ENCODE assay signal across 9 cellular contexts in genomic region chr9:135978650-135979461, GRCh38. TPM values are rescaled to one million over a fixed set of nuclear protein-coding genes. Genes with fewer than 3 reads are reported as not detected.
DNase-seq lines count a peak whose midpoint lies in the region; ATAC-seq lines count a peak whose summit lies in the region.
"Had no signal": no experiment of that assay in that cellular context is flagged by ENCODE, and none has a peak within 500 bp of the region (broad histone marks: within the 10 kb centered on the region; RNA-seq: fewer than 3 reads in every experiment).

No MANE protein-coding gene starts in this region.

- no peaks in the 10 kb centered on the region for H3K36me3 Mint-ChIP-seq in activated CD4-positive, alpha-beta memory T cell treated with anti-CD3 and anti-CD28 coated beads for 36 hours
- H3K36me3 Mint-ChIP-seq in effector memory CD8-positive, alpha-beta T cell (ENCODE audit: insufficient read depth), result peaks cover 8% of the 10 kb centered on the region
- no peaks in the 10 kb centered on the region for H3K36me3 Mint-ChIP-seq in stimulated activated effector memory CD8-positive, alpha-beta T cell treated with anti-CD3 and anti-CD28 coated beads, Interleukin-12 subunit alpha, Interleukin-12 subunit beta, amount 100 ng/mL, for 72 hours

- H3K27ac Mint-ChIP-seq in activated CD4-positive, alpha-beta memory T cell treated with anti-CD3 and anti-CD28 coated beads for 36 hours, result no peak overlapping the region
- peak overlapping the region in 1 of 2 donors; percentile 76 for H3K27ac Mint-ChIP-seq in effector memory CD8-positive, alpha-beta T cell
- H3K27ac Mint-ChIP-seq in stimulated activated effector memory CD8-positive, alpha-beta T cell treated with anti-CD3 and anti-CD28 coated beads, Interleukin-12 subunit alpha, Interleukin-12 subunit beta, amount 100 ng/mL, for 72 hours, result no peak overlapping the region

- DNase-seq in DMS 273 (lab: John Stamatoyannopoulos, UW; ENCODE audit: unreplicated experiment) (peak; percentile 56), DMS 273 treated with DMSO at 0.1 percent for 48 hours (lab: John Stamatoyannopoulos, UW) (no peak), GM19240 (ENCODE audit: insufficient read length, low spot score) (no peak), NCI-H2029 treated with DMSO at 0.1 percent for 48 hours (lab: John Stamatoyannopoulos, UW) (no peak)
- peak; percentile 57 for DNase-seq in activated CD4-positive, alpha-beta memory T cell treated with anti-CD3 and anti-CD28 coated beads for 36 hours
- peak; percentile 46 to 47 (median 47) for DNase-seq in effector memory CD8-positive, alpha-beta T cell
- no peak for DNase-seq in stimulated activated effector memory CD8-positive, alpha-beta T cell treated with anti-CD3 and anti-CD28 coated beads, Interleukin-12 subunit alpha, Interleukin-12 subunit beta, amount 100 ng/mL, for 72 hours (ENCODE audit: low spot score in 2 of 2)
- DNase-seq: kidney glomerular epithelial cell had no signal

- peaks cover 11% of the 10 kb centered on the region for H3K4me1 Mint-ChIP-seq in activated CD4-positive, alpha-beta memory T cell treated with anti-CD3 and anti-CD28 coated beads for 36 hours (ENCODE audit: low read depth)
- H3K4me1 Mint-ChIP-seq in effector memory CD8-positive, alpha-beta T cell (ENCODE audit: low read depth in 2 of 2), result peaks cover 5 to 9% of the 10 kb centered on the region in 2 donors
- peaks cover 14% of the 10 kb centered on the region for H3K4me1 Mint-ChIP-seq in stimulated activated effector memory CD8-positive, alpha-beta T cell treated with anti-CD3 and anti-CD28 coated beads, Interleukin-12 subunit alpha, Interleukin-12 subunit beta, amount 100 ng/mL, for 72 hours

- CTCF ChIA-PET in activated CD4-positive, alpha-beta memory T cell treated with anti-CD3 and anti-CD28 coated beads for 36 hours (lab: Charles Lee), result interaction anchor here (0.6 to 1.1 kb wide), 3 partner anchors 12 to 141 kb away, joined by 3 read pairs; partner anchors contain the start of gene UBAC1

- no peak overlapping the region for H3K4me3 Mint-ChIP-seq in activated CD4-positive, alpha-beta memory T cell treated with anti-CD3 and anti-CD28 coated beads for 36 hours
- peak overlapping the region; percentile 43 to 47 for H3K4me3 Mint-ChIP-seq in effector memory CD8-positive, alpha-beta T cell
- H3K4me3 Mint-ChIP-seq in stimulated activated effector memory CD8-positive, alpha-beta T cell treated with anti-CD3 and anti-CD28 coated beads, Interleukin-12 subunit alpha, Interleukin-12 subunit beta, amount 100 ng/mL, for 72 hours, result no peak overlapping the region

- intact Hi-C loops in activated CD4-positive, alpha-beta memory T cell treated with anti-CD3 and anti-CD28 coated beads for 36 hours (cut with micrococcal nuclease), result no loop called here

- peak; percentile 95 for ATAC-seq in effector memory CD8-positive, alpha-beta T cell (replicated peaks)
- peak; percentile 69 for ATAC-seq in stimulated activated effector memory CD8-positive, alpha-beta T cell treated with anti-CD3 and anti-CD28 coated beads, Interleukin-12 subunit alpha, Interleukin-12 subunit beta, amount 100 ng/mL, for 72 hours
- no peak for ATAC-seq in HG03280 (IDR thresholded peaks at IDR 0.05; ENCODE audit: unreplicated experiment)

- no peaks in the 10 kb centered on the region for H3K9me3 Mint-ChIP-seq in activated CD4-positive, alpha-beta memory T cell treated with anti-CD3 and anti-CD28 coated beads for 36 hours
- no peaks in the 10 kb centered on the region for H3K9me3 Mint-ChIP-seq in effector memory CD8-positive, alpha-beta T cell
- H3K9me3 Mint-ChIP-seq in stimulated activated effector memory CD8-positive, alpha-beta T cell treated with anti-CD3 and anti-CD28 coated beads, Interleukin-12 subunit alpha, Interleukin-12 subunit beta, amount 100 ng/mL, for 72 hours, result no peaks in the 10 kb centered on the region

- POLR2A ChIA-PET in activated CD4-positive, alpha-beta memory T cell treated with anti-CD3 and anti-CD28 coated beads for 36 hours (lab: Charles Lee), result no interaction called here

- H3K27me3 Mint-ChIP-seq in activated CD4-positive, alpha-beta memory T cell treated with anti-CD3 and anti-CD28 coated beads for 36 hours, result no peaks in the 10 kb centered on the region
- H3K27me3 Mint-ChIP-seq in effector memory CD8-positive, alpha-beta T cell, result no peaks in the 10 kb centered on the region

RNA-seq across cellular contexts. Expression of gene UBAC1, which starts 17.7 kb away (rescaled TPM):
- 10 to 100 TPM; 41.3 to 42.0 TPM for total RNA-seq in activated CD4-positive, alpha-beta memory T cell treated with anti-CD3 and anti-CD28 coated beads for 36 hours

Comparison
In these comparisons a context has a peak if more than half of its experiments do, and no peak if none do; other contexts are left out.
1. DNase-seq: peak in DMS 273 (single experiment), activated CD4-positive, alpha-beta memory T cell treated with anti-CD3 and anti-CD28 coated beads for 36 hours (single experiment) and effector memory CD8-positive, alpha-beta T cell (3 of 3); none in DMS 273 treated with DMSO at 0.1 percent for 48 hours (single experiment), stimulated activated effector memory CD8-positive, alpha-beta T cell treated with anti-CD3 and anti-CD28 coated beads, Interleukin-12 subunit alpha, Interleukin-12 subunit beta, amount 100 ng/mL, for 72 hours (0 of 2), GM19240 (single experiment) and NCI-H2029 treated with DMSO at 0.1 percent for 48 hours (single experiment).
2. H3K4me3 Mint-ChIP-seq: peak in effector memory CD8-positive, alpha-beta T cell (2 of 2); none in activated CD4-positive, alpha-beta memory T cell treated with anti-CD3 and anti-CD28 coated beads for 36 hours (single experiment) and stimulated activated effector memory CD8-positive, alpha-beta T cell treated with anti-CD3 and anti-CD28 coated beads, Interleukin-12 subunit alpha, Interleukin-12 subunit beta, amount 100 ng/mL, for 72 hours (single experiment).